1 cellular context compared by ENCODE assay signal in genomic region chr5:317086-317811, GRCh38.
TF ChIP-seq lines count a peak whose summit lies in the region.

No MANE protein-coding gene starts in this region.

TF ChIP-seq in GM12878, 131 proteins besides CTCF, POLR2A, EP300 and RAD21 (continued from another document and continues in another):
- TF ChIP-seq E2F8 (IDR thresholded peaks at IDR 0.05; ENCODE audit: low read depth, partially characterized antibody): no peak
- TF ChIP-seq ZNF207 (IDR thresholded peaks at IDR 0.05; ENCODE audit: borderline replicate concordance): peak; percentile 58; the same call in 1 of the 2 replicates
- TF ChIP-seq E2F4 (IDR thresholded peaks at IDR 0.05; ENCODE audit: low read depth, low read length): no peak
- TF ChIP-seq BRCA1 (IDR thresholded peaks at IDR 0.05; ENCODE audit: low read depth, low read length): no peak
- TF ChIP-seq PBX3 (IDR thresholded peaks at IDR 0.05; ENCODE audit: insufficient replicate concordance, low read depth, low read length): no peak
- TF ChIP-seq BCL11A (IDR thresholded peaks at IDR 0.05; ENCODE audit: low read depth, low read length): no peak
- TF ChIP-seq MLLT1 (IDR thresholded peaks at IDR 0.05): no peak
- TF ChIP-seq KDM1A (IDR thresholded peaks at IDR 0.05; ENCODE audit: borderline replicate concordance): no peak
- TF ChIP-seq CHD1 (IDR thresholded peaks at IDR 0.05; ENCODE audit: low read depth, low read length): no peak
- peak; percentile 40 for TF ChIP-seq NR2C1 (IDR thresholded peaks at IDR 0.05)
- 0 out of 2 replicates have a peak, but pooled peaks have one; percentile 41 for TF ChIP-seq ELK1 (IDR thresholded peaks at IDR 0.05; ENCODE audit: low read depth, low read length)
- peak; percentile 71 for TF ChIP-seq NBN (IDR thresholded peaks at IDR 0.05)
- peak; percentile 74; the same call in 1 of the 2 replicates for TF ChIP-seq CBX5 (IDR thresholded peaks at IDR 0.05; ENCODE audit: low read depth)
- TF ChIP-seq SMAD5 (IDR thresholded peaks at IDR 0.05; ENCODE audit: low read depth): peak; percentile 60; the same call in 1 of the 2 replicates
- no peak for TF ChIP-seq CEBPB (IDR thresholded peaks at IDR 0.05; ENCODE audit: borderline replicate concordance in 1 of 2, low read depth in 2 of 2, low read length in 2 of 2)
- no peak for TF ChIP-seq BMI1 (IDR thresholded peaks at IDR 0.05; ENCODE audit: borderline replicate concordance)
- no peak for TF ChIP-seq NFYA (IDR thresholded peaks at IDR 0.05; ENCODE audit: borderline replicate concordance, low read depth, low read length)
- peak; percentile 69 for TF ChIP-seq RELA (IDR thresholded peaks at IDR 0.05; ENCODE audit: borderline replicate concordance, partially characterized antibody)
- no peak for TF ChIP-seq NFXL1 (IDR thresholded peaks at IDR 0.05; ENCODE audit: borderline replicate concordance)
- no peak for TF ChIP-seq SREBF2 (IDR thresholded peaks at IDR 0.05; ENCODE audit: low read length)
- peak; percentile 95 for TF ChIP-seq GATAD2B (conservative IDR thresholded peaks at IDR 0.05; ENCODE audit: low read depth)
- peak; percentile 74 for TF ChIP-seq RUNX3 (IDR thresholded peaks at IDR 0.05; ENCODE audit: low read length)
- TF ChIP-seq IRF5 (IDR thresholded peaks at IDR 0.05; ENCODE audit: borderline replicate concordance): no peak
- no peak for TF ChIP-seq ASH2L (IDR thresholded peaks at IDR 0.05; ENCODE audit: borderline replicate concordance, low read depth)
- TF ChIP-seq SREBF1 (IDR thresholded peaks at IDR 0.05; ENCODE audit: low read length): no peak
- TF ChIP-seq ZBTB11 (CRISPR knock-in tag; IDR thresholded peaks at IDR 0.05): no peak
- TF ChIP-seq ZBTB33 (IDR thresholded peaks at IDR 0.05): no peak
- no peak for TF ChIP-seq ZBED1 (IDR thresholded peaks at IDR 0.05; ENCODE audit: borderline replicate concordance)
- peak; percentile 22; the same call in 1 of the 2 replicates for TF ChIP-seq BACH1 (IDR thresholded peaks at IDR 0.05; ENCODE audit: borderline replicate concordance)
- TF ChIP-seq CBX3 (IDR thresholded peaks at IDR 0.05; ENCODE audit: borderline replicate concordance, low read depth): no peak
- no peak for TF ChIP-seq HSF1 (IDR thresholded peaks at IDR 0.05; ENCODE audit: low read depth, low read length)
- TF ChIP-seq SPI1 (IDR thresholded peaks at IDR 0.05; ENCODE audit: borderline replicate concordance, insufficient read depth, low read depth, low read length): no peak
- no peak for TF ChIP-seq ZNF217 (IDR thresholded peaks at IDR 0.05)
- TF ChIP-seq ZNF687 (IDR thresholded peaks at IDR 0.05): peak; percentile 40; the same call in 1 of the 2 replicates
- peak; percentile 76 for TF ChIP-seq RELB (IDR thresholded peaks at IDR 0.05; ENCODE audit: low read depth)
